20 cellular contexts compared by ENCODE assay signal in the genomic region with DNA sequence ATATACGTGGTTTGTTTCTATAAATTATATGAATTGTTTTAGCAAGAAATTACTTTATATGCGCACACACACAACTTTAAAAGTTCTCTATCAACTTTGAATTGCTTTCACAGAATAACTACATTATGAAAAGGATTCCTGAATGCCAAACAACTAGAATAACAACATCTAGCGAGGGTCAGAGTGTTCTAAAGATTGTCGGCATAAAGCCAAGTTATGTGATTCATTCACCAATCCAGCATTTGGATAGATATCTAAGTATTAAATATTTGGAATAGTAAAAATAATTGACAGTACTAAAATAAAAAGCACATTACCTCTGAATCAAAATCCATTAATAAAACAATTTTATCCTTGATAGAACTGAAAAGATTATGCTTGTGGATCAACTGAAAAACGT.
DNase-seq lines count a peak whose midpoint lies in the region; ATAC-seq and TF ChIP-seq lines count a peak whose summit lies in the region.
"Had no signal": no experiment of that assay in that cellular context is flagged by ENCODE, and none has a peak within 500 bp of the region (broad histone marks: within the 10 kb centered on the region; RNA-seq: fewer than 3 reads in every experiment).

No MANE protein-coding gene starts in this region.

- ATAC-seq in PC-3 = no peak
- no peak for ATAC-seq in GM21786 (IDR thresholded peaks at IDR 0.05; ENCODE audit: unreplicated experiment)
- ATAC-seq: HepG2 had no signal

- H3K27me3 ChIP-seq in PC-3 (ENCODE audit: low read length) = no peaks in the 10 kb centered on the region

- H3K27ac Mint-ChIP-seq in activated T-helper 2 cell treated with anti-CD3 and anti-CD28 coated beads, Interferon-gamma antibody, Interleukin-2, Interleukin-4, amounts not matched to agents 10 μg/mL and 5 μg/mL and 100 μg/mL, durations not matched to agents 14 hours and 24 hours and 36 hours = no peak overlapping the region
- H3K27ac Mint-ChIP-seq: B cell; CD4-positive, CD25-positive, alpha-beta regulatory T cell had no signal

- no peak for TF ChIP-seq CTCF in AG10803 (conservative IDR thresholded peaks at IDR 0.05; ENCODE audit: low read length)
- no peak for TF ChIP-seq CTCF in PC-3 (conservative IDR thresholded peaks at IDR 0.05; ENCODE audit: low read depth, low read length)

- no peaks in the 10 kb centered on the region; the same call in 1 of the 2 replicates for H3K36me3 ChIP-seq in PC-3 (ENCODE audit: low read depth, low read length)

- POLR2A ChIA-PET in PC-3 (lab: Charles Lee; ENCODE audit: unreplicated experiment) = no interaction called here

- no peak overlapping the region for H2AFZ ChIP-seq in PC-3 (ENCODE audit: low read length)

- no peaks in the 10 kb centered on the region for H3K4me1 ChIP-seq in PC-3 (ENCODE audit: insufficient read depth, low read length)
- H3K4me1 ChIP-seq: Caco-2 had no signal

- H3K4me3 ChIP-seq in AG10803 (ENCODE audit: low read length) (no peak overlapping the region), PC-3 (ENCODE audit: low read length) (no peak overlapping the region)

- H4K20me1 ChIP-seq in PC-3 (ENCODE audit: low read length) = no peaks in the 10 kb centered on the region

- no peaks in the 10 kb centered on the region for H3K9me3 Mint-ChIP-seq in activated T-helper 2 cell treated with anti-CD3 and anti-CD28 coated beads, Interferon-gamma antibody, Interleukin-2, Interleukin-4, amounts not matched to agents 10 μg/mL and 5 μg/mL and 100 μg/mL, durations not matched to agents 14 hours and 24 hours and 36 hours
- H3K9me3 Mint-ChIP-seq: CD4-positive, CD25-positive, alpha-beta regulatory T cell had no signal

- no peaks in the 10 kb centered on the region for H3K9me3 ChIP-seq in PC-3 (ENCODE audit: low read length)
- H3K9me3 ChIP-seq: Caco-2 had no signal

- no peaks in the 10 kb centered on the region for H3F3A ChIP-seq in PC-3 (ENCODE audit: low read length, unreplicated experiment)

- H3K36me3 Mint-ChIP-seq in activated T-helper 2 cell treated with anti-CD3 and anti-CD28 coated beads, Interferon-gamma antibody, Interleukin-2, Interleukin-4, amounts not matched to agents 10 μg/mL and 5 μg/mL and 100 μg/mL, durations not matched to agents 14 hours and 24 hours and 36 hours (ENCODE audit: low read depth) = peaks cover 24% of the 10 kb centered on the region

- H3K27me3 Mint-ChIP-seq in activated T-helper 2 cell treated with anti-CD3 and anti-CD28 coated beads, Interferon-gamma antibody, Interleukin-2, Interleukin-4, amounts not matched to agents 10 μg/mL and 5 μg/mL and 100 μg/mL, durations not matched to agents 14 hours and 24 hours and 36 hours (ENCODE audit: low read depth) = no peaks in the 10 kb centered on the region
- H3K27me3 Mint-ChIP-seq: B cell; CD4-positive, CD25-positive, alpha-beta regulatory T cell had no signal

- H3K4me2 ChIP-seq in PC-3 (ENCODE audit: low read length) = no peak overlapping the region
- H3K4me2 ChIP-seq: KMS-11 had no signal

- no peak overlapping the region for H3K9ac ChIP-seq in PC-3 (ENCODE audit: low read length)
- H3K9ac ChIP-seq: KMS-11 had no signal

- no TSS peak for BruUV-seq in PC-3 (replicated peaks; lab: Mats Ljungman, UMichigan)

- peak; percentile 8 for DNase-seq in AG10803 (ENCODE audit: low read depth)
- DNase-seq in PC-3 = peak; percentile 13
- peak; percentile 10 for DNase-seq in dermis blood vessel endothelial cell
- peak; percentile 13 for DNase-seq in fibroblast of the conjunctiva (ENCODE audit: low read depth)
- no peak for DNase-seq in COLO668 (lab: John Stamatoyannopoulos, UW; ENCODE audit: unreplicated experiment)
- DNase-seq in posterior cingulate gyrus = no peak
- DNase-seq in activated T-helper 2 cell treated with anti-CD3 and anti-CD28 coated beads, Interferon-gamma antibody, Interleukin-2, Interleukin-4, amounts not matched to agents 10 μg/mL and 5 μg/mL and 100 μg/mL, durations not matched to agents 14 hours and 24 hours and 36 hours (ENCODE audit: low spot score) = no peak
- DNase-seq: 8988T; Caco-2; CD4-positive, CD25-positive, alpha-beta regulatory T cell; NCI-H1048; NCI-H1436 treated with DMSO at 0.1 percent for 48 hours; NCI-H2029 treated with DMSO at 0.1 percent for 48 hours; NCI-H2171 treated with DMSO at 0.1 percent for 48 hours; NCI-H69; Right ventricle myocardium superior had no signal

- H3K4me3 Mint-ChIP-seq in activated T-helper 2 cell treated with anti-CD3 and anti-CD28 coated beads, Interferon-gamma antibody, Interleukin-2, Interleukin-4, amounts not matched to agents 10 μg/mL and 5 μg/mL and 100 μg/mL, durations not matched to agents 14 hours and 24 hours and 36 hours (ENCODE audit: low read depth) = no peak overlapping the region
- H3K4me3 Mint-ChIP-seq: B cell; CD4-positive, CD25-positive, alpha-beta regulatory T cell had no signal

- intact Hi-C loops in PC-3 (cut with micrococcal nuclease) = no loop called here
- intact Hi-C loops in posterior cingulate gyrus (cut with DNase I) = no loop called here
- intact Hi-C loops in activated T-helper 2 cell treated with anti-CD3 and anti-CD28 coated beads, Interferon-gamma antibody, Interleukin-2, Interleukin-4, amounts not matched to agents 10 μg/mL and 5 μg/mL and 100 μg/mL, durations not matched to agents 14 hours and 24 hours and 36 hours (cut with micrococcal nuclease) = no loop called here

- H3K4me1 Mint-ChIP-seq in activated T-helper 2 cell treated with anti-CD3 and anti-CD28 coated beads, Interferon-gamma antibody, Interleukin-2, Interleukin-4, amounts not matched to agents 10 μg/mL and 5 μg/mL and 100 μg/mL, durations not matched to agents 14 hours and 24 hours and 36 hours (ENCODE audit: low read depth) = no peaks in the 10 kb centered on the region
- H3K4me1 Mint-ChIP-seq: B cell; CD4-positive, CD25-positive, alpha-beta regulatory T cell had no signal

- no peaks in the 10 kb centered on the region for H3K9me2 ChIP-seq in PC-3 (replicated peaks; ENCODE audit: low read length)

- H3K79me2 ChIP-seq in PC-3 (ENCODE audit: low read length) = no peaks in the 10 kb centered on the region

- no peak overlapping the region for H3K27ac ChIP-seq in PC-3 (ENCODE audit: low read length)
- H3K27ac ChIP-seq: KMS-11 had no signal

- CTCF ChIA-PET in PC-3 (lab: Charles Lee) = no interaction called here

Comparison
In these comparisons a context has a peak if more than half of its experiments do, and no peak if none do; other contexts are left out.
1. DNase-seq: peak in AG10803 (single experiment), PC-3 (single experiment), dermis blood vessel endothelial cell (single experiment) and fibroblast of the conjunctiva (single experiment); none in COLO668 (single experiment), posterior cingulate gyrus (0 of 10) and activated T-helper 2 cell treated with anti-CD3 and anti-CD28 coated beads, Interferon-gamma antibody, Interleukin-2, Interleukin-4, amounts not matched to agents 10 μg/mL and 5 μg/mL and 100 μg/mL, durations not matched to agents 14 hours and 24 hours and 36 hours (single experiment).